ENCODE assay signal across 8 cellular contexts in genomic region chr11:64723117-64723906, GRCh38. TPM values are rescaled to one million over a fixed set of nuclear protein-coding genes. Genes with fewer than 3 reads are reported as not detected.
A peak's percentile ranks its signal among the peaks of the same experiment; 100 is the strongest.
DNase-seq lines count a peak whose midpoint lies in the region; ATAC-seq and TF ChIP-seq lines count a peak whose summit lies in the region.

Gene NRXN2 (minus strand): TSS chr11:64723197. CDS start chr11:64713699, 9,498 bp downstream.

- H3K4me1 ChIP-seq in BLaER1, result peaks cover 35% of the 10 kb centered on the region

- peaks cover 27% of the 10 kb centered on the region for H3K27me3 ChIP-seq in BLaER1

- peaks cover 10% of the 10 kb centered on the region; the same call in 1 of the 2 replicates for H4K20me1 ChIP-seq in BLaER1

- DNase-seq in HS-27A (ENCODE audit: low read depth), result peak; percentile 51
- DNase-seq in NOMO-1 (lab: John Stamatoyannopoulos, UW; ENCODE audit: unreplicated experiment in 2 of 2), result peak; percentile 54 to 63
- peak; percentile 80 for DNase-seq in activated T-cell treated with anti-CD3 and anti-CD28 coated beads for 24 hours (ENCODE audit: low read depth)
- DNase-seq in epithelial cell of esophagus (ENCODE audit: low read depth), result peak; percentile 89
- peak; percentile 87 for DNase-seq in mucosa of gallbladder (ENCODE audit: low spot score)
- peak; percentile 84 for DNase-seq in stimulated activated CD8-positive, alpha-beta memory T cell treated with anti-CD3 and anti-CD28 coated beads, Interleukin-4, amount 100 ng/mL, for 24 hours (ENCODE audit: low read depth)

- H3K4me2 ChIP-seq in BLaER1, result peak within 1 kb of the TSS; percentile 99

- no peaks in the 10 kb centered on the region for H3K9me3 ChIP-seq in BLaER1

- H3K9ac ChIP-seq in BLaER1, result peak within 1 kb of the TSS; percentile 93

- peak; percentile 68 for ATAC-seq in GM19395 (IDR thresholded peaks at IDR 0.05; ENCODE audit: unreplicated experiment)

- peak within 1 kb of the TSS; percentile 95 for H3K27ac ChIP-seq in BLaER1

- H3K36me3 ChIP-seq in BLaER1, result peaks cover 21% of the 10 kb centered on the region

- H3K4me3 ChIP-seq in BLaER1, result peak within 1 kb of the TSS; percentile 77
- peak within 1 kb of the TSS; percentile 49 for H3K4me3 ChIP-seq in epithelial cell of esophagus (ENCODE audit: low read length)

- peak; percentile 72 for TF ChIP-seq CTCF in epithelial cell of esophagus (IDR thresholded peaks at IDR 0.05; ENCODE audit: insufficient read depth, low read depth, low read length, missing control alignments)

RNA-seq across cellular contexts. Expression of gene NRXN2, which starts in this region (rescaled TPM):
- total RNA-seq in mucosa of gallbladder, result 8.1 TPM

Comparison
In these comparisons a context has a peak if more than half of its experiments do, and no peak if none do; other contexts are left out.
1. Peak in every context shown above with its lines: DNase-seq, ATAC-seq, H3K4me3 ChIP-seq and H3K27ac ChIP-seq.